ENCODE assay signal across 24 cellular contexts in the genomic region with DNA sequence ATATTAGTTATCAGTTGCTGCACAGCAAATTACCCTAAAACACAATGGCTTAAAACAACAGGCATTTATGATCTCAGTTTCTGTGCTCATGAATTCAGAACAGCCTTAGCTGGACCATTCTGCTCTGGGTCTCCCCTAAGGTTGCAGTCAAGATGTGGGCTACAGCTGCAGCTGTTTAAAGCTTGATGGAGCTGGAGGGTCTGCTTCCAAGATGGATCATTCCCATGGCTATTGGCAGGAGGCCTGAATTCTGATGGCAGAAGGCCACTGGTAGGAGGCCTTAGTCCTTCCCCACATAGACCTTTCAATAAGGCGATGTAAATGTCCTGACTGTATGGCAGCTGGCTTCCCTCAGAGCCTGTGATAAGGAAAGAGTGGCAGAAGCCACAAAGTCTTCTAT.
"Had no signal": no experiment of that assay in that cellular context is flagged by ENCODE, and none has a peak within 500 bp of the region (broad histone marks: within the 10 kb centered on the region; RNA-seq: fewer than 3 reads in every experiment).

No MANE protein-coding gene starts in this region.

- H3K27me3 Mint-ChIP-seq: progenitor cell of endocrine pancreas had no signal

- H3K4me1 ChIP-seq: left lung, lower lobe of right lung, neural progenitor cell, parathyroid adenoma, sigmoid colon, stomach, thyroid gland, vagina had no signal

- H3K27ac ChIP-seq: hepatocyte, left lung, lower lobe of right lung, neural progenitor cell, parathyroid adenoma, sigmoid colon, stomach, thyroid gland, vagina had no signal

- H3K36me3 ChIP-seq: left lung, lower lobe of right lung, neural progenitor cell, sigmoid colon, stomach, thyroid gland, vagina had no signal

- H3K27me3 ChIP-seq: dorsolateral prefrontal cortex, hepatocyte, left lung, neural progenitor cell, sigmoid colon, stomach, thyroid gland, vagina had no signal

- H3K9me3 ChIP-seq: left lung, lower lobe of right lung, mucosa of descending colon, sigmoid colon, stomach, thyroid gland, vagina had no signal

- H3K9ac ChIP-seq: neural progenitor cell, parathyroid adenoma had no signal

- ATAC-seq: left lung; lower lobe of right lung; mucosa of descending colon; natural killer cell treated with Interleukin-12 subunit alpha and Interleukin-12 subunit beta and Interleukin-15 and Interleukin-18, amount 100 ng/mL, for 72 hours; stimulated activated effector memory CD8-positive, alpha-beta T cell treated with anti-CD3 and anti-CD28 coated beads, Interleukin-12 subunit alpha, Interleukin-12 subunit beta, amount 100 ng/mL, for 72 hours had no signal

- H3K4me1 Mint-ChIP-seq: neural progenitor cell; stimulated activated effector memory CD8-positive, alpha-beta T cell treated with anti-CD3 and anti-CD28 coated beads, Interleukin-12 subunit alpha, Interleukin-12 subunit beta, amount 100 ng/mL, for 72 hours had no signal

- H3K4me3 ChIP-seq: dorsolateral prefrontal cortex, hepatocyte, left lung, lower lobe of right lung, mucosa of descending colon, neural progenitor cell, sigmoid colon, stomach, thyroid gland, vagina had no signal

- H3K79me2 ChIP-seq: hepatocyte, parathyroid adenoma had no signal

- DNase-seq: dorsolateral prefrontal cortex; effector CD4-positive, alpha-beta T cell; foreskin melanocyte; head of caudate nucleus; left cardiac atrium; left lung; lower lobe of right lung; mucosa of descending colon; naive B cell; sigmoid colon; stimulated activated CD4-positive, alpha-beta T cell treated with anti-CD3 and anti-CD28 coated beads, Interleukin-2, amount 100 ng/mL, for 24 hours; stimulated activated CD4-positive, alpha-beta T cell treated with anti-CD3 and anti-CD28 coated beads, Interleukin-4, amount 100 ng/mL, for 24 hours; stimulated activated naive CD4-positive, alpha-beta T cell treated with Interleukin-2 at 50 U/mL for 16 hours; stomach; thyroid gland; trophoblast cell had no signal

- H3K36me3 Mint-ChIP-seq: mesothelial cell of epicardium; naive B cell; natural killer cell treated with Interleukin-12 subunit alpha and Interleukin-12 subunit beta and Interleukin-15 and Interleukin-18, amount 100 ng/mL, for 72 hours; neural progenitor cell; stimulated activated effector memory CD8-positive, alpha-beta T cell treated with anti-CD3 and anti-CD28 coated beads, Interleukin-12 subunit alpha, Interleukin-12 subunit beta, amount 100 ng/mL, for 72 hours had no signal

- H3K9me3 Mint-ChIP-seq: natural killer cell treated with Interleukin-12 subunit alpha and Interleukin-12 subunit beta and Interleukin-15 and Interleukin-18, amount 100 ng/mL, for 72 hours; neural progenitor cell; stimulated activated effector memory CD8-positive, alpha-beta T cell treated with anti-CD3 and anti-CD28 coated beads, Interleukin-12 subunit alpha, Interleukin-12 subunit beta, amount 100 ng/mL, for 72 hours had no signal

- H3K27ac Mint-ChIP-seq: mesothelial cell of epicardium; natural killer cell treated with Interleukin-12 subunit alpha and Interleukin-12 subunit beta and Interleukin-15 and Interleukin-18, amount 100 ng/mL, for 72 hours; neural progenitor cell; progenitor cell of endocrine pancreas; stimulated activated effector memory CD8-positive, alpha-beta T cell treated with anti-CD3 and anti-CD28 coated beads, Interleukin-12 subunit alpha, Interleukin-12 subunit beta, amount 100 ng/mL, for 72 hours had no signal

- H3K4me3 Mint-ChIP-seq: mesothelial cell of epicardium; naive B cell; natural killer cell treated with Interleukin-12 subunit alpha and Interleukin-12 subunit beta and Interleukin-15 and Interleukin-18, amount 100 ng/mL, for 72 hours; neural progenitor cell; stimulated activated effector memory CD8-positive, alpha-beta T cell treated with anti-CD3 and anti-CD28 coated beads, Interleukin-12 subunit alpha, Interleukin-12 subunit beta, amount 100 ng/mL, for 72 hours had no signal

- H3K4me2 ChIP-seq: hepatocyte, neural progenitor cell had no signal
